ENCODE assay signal across 15 cellular contexts in genomic region chr2:28457237-28457636, GRCh38. TPM values are rescaled to one million over a fixed set of nuclear protein-coding genes. Genes with fewer than 3 reads are reported as not detected.
DNase-seq lines count a peak whose midpoint lies in the region; TF ChIP-seq lines count a peak whose summit lies in the region.
"Had no signal": no experiment of that assay in that cellular context is flagged by ENCODE, and none has a peak within 500 bp of the region (broad histone marks: within the 10 kb centered on the region; RNA-seq: fewer than 3 reads in every experiment).

No MANE protein-coding gene starts in this region.

- H3K27ac ChIP-seq in brain microvascular endothelial cell, result no peak overlapping the region
- no peak overlapping the region for H3K27ac ChIP-seq in neural progenitor cell
- H3K27ac ChIP-seq: A549 had no signal

- no peak overlapping the region for H3K4me2 ChIP-seq in neural progenitor cell
- H3K4me2 ChIP-seq: A549 had no signal

- H3K27ac Mint-ChIP-seq in HFFc6 (no peak overlapping the region), neural progenitor cell (no peak overlapping the region)

- H3K4me1 Mint-ChIP-seq in HFFc6 (ENCODE audit: low read depth) (peaks cover 32% of the 10 kb centered on the region), neural progenitor cell (no peaks in the 10 kb centered on the region)

- H2AFZ ChIP-seq in neural progenitor cell (replicated peaks), result no peak overlapping the region

- no peaks in the 10 kb centered on the region for H3K79me2 ChIP-seq in neural progenitor cell (ENCODE audit: low read depth)

- H4K20me1 ChIP-seq in neural progenitor cell (ENCODE audit: low read depth), result no peaks in the 10 kb centered on the region

- no peak overlapping the region for H3K4me3 ChIP-seq in GM12865 (ENCODE audit: low read depth, low read length)
- no peak overlapping the region for H3K4me3 ChIP-seq in brain microvascular endothelial cell (ENCODE audit: low read depth, low read length)
- no peak overlapping the region for H3K4me3 ChIP-seq in neural progenitor cell
- H3K4me3 ChIP-seq: A549 had no signal

- H3K9me3 ChIP-seq in neural progenitor cell (ENCODE audit: low read depth), result no peaks in the 10 kb centered on the region

- TF ChIP-seq CTCF in GM12865 (IDR thresholded peaks at IDR 0.05; ENCODE audit: insufficient read depth, low read depth, low read length, missing control alignments) (peak; percentile 15), HFFc6 (IDR thresholded peaks at IDR 0.05) (peak; percentile 12; the same call in 1 of the 2 replicates), brain microvascular endothelial cell (IDR thresholded peaks at IDR 0.05; ENCODE audit: low read depth, low read length, missing control alignments) (peak; percentile 31), neural progenitor cell (IDR thresholded peaks at IDR 0.05) (peak; percentile 19)

- peaks cover 5% of the 10 kb centered on the region for H3K36me3 Mint-ChIP-seq in HFFc6 (ENCODE audit: low read depth)
- no peaks in the 10 kb centered on the region for H3K36me3 Mint-ChIP-seq in neural progenitor cell

- H3K9ac ChIP-seq in neural progenitor cell, result no peak overlapping the region

- in situ Hi-C loops in brain microvascular endothelial cell (cut with HindIII; ENCODE audit: low pct_ligation_motif_present, low sequenced_read_pairs), result no loop called here

- peaks cover under 1% of the 10 kb centered on the region for H3K4me1 ChIP-seq in neural progenitor cell

- H3F3A ChIP-seq in neural progenitor cell (ENCODE audit: low read depth), result no peaks in the 10 kb centered on the region

- no peaks in the 10 kb centered on the region for H3K27me3 ChIP-seq in brain microvascular endothelial cell (replicated peaks)
- H3K27me3 ChIP-seq in neural progenitor cell, result no peaks in the 10 kb centered on the region

- no peak overlapping the region for H3K4me3 Mint-ChIP-seq in HFFc6
- H3K4me3 Mint-ChIP-seq in neural progenitor cell, result no peak overlapping the region

- DNase-seq in GM12865 (ENCODE audit: low read depth) (no peak), HFFc6 (no peak), brain microvascular endothelial cell (no peak), neural progenitor cell (ENCODE audit: low spot score) (peak; percentile 26), AML-193 (lab: John Stamatoyannopoulos, UW) (no peak), NCI-H774 (lab: John Stamatoyannopoulos, UW) (no peak), nucleus accumbens (lab: John Stamatoyannopoulos, UW) (no peak)
- DNase-seq: C1 segment of cervical spinal cord, NCI-H1417 treated with DMSO at 0.1 percent for 48 hours, NCI-H1930, NCI-H446 treated with DMSO at 0.1 percent for 48 hours, NCI-H748 treated with DMSO at 0.1 percent for 48 hours, SW 1271 had no signal

- H3K9me3 Mint-ChIP-seq in HFFc6 (peaks cover 4% of the 10 kb centered on the region; the same call in 1 of the 2 replicates), neural progenitor cell (peaks cover 5% of the 10 kb centered on the region)

- H3K36me3 ChIP-seq in brain microvascular endothelial cell (replicated peaks), result no peaks in the 10 kb centered on the region
- H3K36me3 ChIP-seq in neural progenitor cell, result no peaks in the 10 kb centered on the region

- H3K27me3 Mint-ChIP-seq in HFFc6 (ENCODE audit: insufficient read depth), result no peaks in the 10 kb centered on the region; the same call in 1 of the 2 replicates
- peaks cover 9% of the 10 kb centered on the region for H3K27me3 Mint-ChIP-seq in neural progenitor cell (ENCODE audit: insufficient read depth, low read depth)

RNA-seq across cellular contexts. Expression of gene PLB1, which starts 38.6 kb away (rescaled TPM):
- total RNA-seq in HFFc6 (2021; fragmentation: NEBNext Ultra II Directional; extraction: Animal tissue kit (Norgen Biotek cat#: 25700)), result under 1 TPM; 0.36 to 0.95 (median 0.62) TPM
- total RNA-seq in neural progenitor cell (ENCODE audit: low replicate concordance), result 0.12 TPM in 1 of 2 replicates, not detected in the other
- total RNA-seq: HT-29 had no signal
